In genomic region chr13:40076765-40077362, GRCh38 we compare ENCODE assay signal across 13 cellular contexts.
A peak's percentile ranks its signal among the peaks of the same experiment; 100 is the strongest.
DNase-seq lines count a peak whose midpoint lies in the region; ATAC-seq and TF ChIP-seq lines count a peak whose summit lies in the region.
"Had no signal": no experiment of that assay in that cellular context is flagged by ENCODE, and none has a peak within 500 bp of the region (broad histone marks: within the 10 kb centered on the region; RNA-seq: fewer than 3 reads in every experiment).

No MANE protein-coding gene starts in this region.

- intact Hi-C loops in dendritic cell treated with granulocyte-macrophage colony-stimulating factor and Interleukin-4, amounts not matched to agents 40 ng/mL and 50 ng/mL, for 4 days (cut with micrococcal nuclease) = no loop called here

- no peaks in the 10 kb centered on the region for H3K27me3 ChIP-seq in RWPE2 (ENCODE audit: insufficient read depth, poor library complexity, severe bottlenecking)
- H3K27me3 ChIP-seq: BLaER1 treated with 17β-estradiol and CSF1 and Interleukin-3, amounts not matched to agents 10 nM and 100 nM had no signal

- H3K4me3 Mint-ChIP-seq in dendritic cell treated with granulocyte-macrophage colony-stimulating factor and Interleukin-4, amounts not matched to agents 40 ng/mL and 50 ng/mL, for 4 days = peak overlapping the region; percentile 24
- H3K4me3 Mint-ChIP-seq in memory B cell = no peak overlapping the region
- H3K4me3 Mint-ChIP-seq: CD4-positive, CD25-positive, alpha-beta regulatory T cell had no signal

- no peak for TF ChIP-seq CTCF in HEK293 (tag by site-specific recombination; IDR thresholded peaks at IDR 0.05)
- TF ChIP-seq CTCF in RWPE2 (IDR thresholded peaks at IDR 0.05; ENCODE audit: poor library complexity, severe bottlenecking) = no peak

- H3K27ac ChIP-seq in HEK293 (ENCODE audit: extremely low read depth, low read depth, low read length) = no peak overlapping the region
- H3K27ac ChIP-seq in RWPE2 (ENCODE audit: poor library complexity, severe bottlenecking) = peak overlapping the region; percentile 35
- H3K27ac ChIP-seq: BLaER1 treated with 17β-estradiol and CSF1 and Interleukin-3, amounts not matched to agents 10 nM and 100 nM; HL-60 had no signal

- DNase-seq in RWPE2 (ENCODE audit: low spot score) (no peak), memory B cell (ENCODE audit: low spot score in 2 of 2) (no peak), NCI-H2196 treated with DMSO at 0.1 percent for 48 hours (lab: John Stamatoyannopoulos, UW; ENCODE audit: unreplicated experiment) (no peak)
- no peak for DNase-seq in activated CD4-positive, alpha-beta T cell treated with anti-CD3 and anti-CD28 coated beads for 4 hours
- DNase-seq: ACHN; CD4-positive, CD25-positive, alpha-beta regulatory T cell; DMS53 had no signal

- H3K4me1 ChIP-seq in HEK293 (ENCODE audit: control insufficient read depth, insufficient read depth, low read length) (no peaks in the 10 kb centered on the region), RWPE2 (ENCODE audit: insufficient read depth, poor library complexity, severe bottlenecking) (peaks cover 13% of the 10 kb centered on the region)
- H3K4me1 ChIP-seq: BLaER1 treated with 17β-estradiol and CSF1 and Interleukin-3, amounts not matched to agents 10 nM and 100 nM had no signal

- H3K9me3 ChIP-seq in HEK293 (ENCODE audit: control insufficient read depth, insufficient read depth, low read depth, low read length) = no peaks in the 10 kb centered on the region
- H3K9me3 ChIP-seq in RWPE2 (ENCODE audit: severe bottlenecking) = no peaks in the 10 kb centered on the region
- H3K9me3 ChIP-seq: HAP-1 had no signal

- no peaks in the 10 kb centered on the region for H3K27me3 Mint-ChIP-seq in dendritic cell treated with granulocyte-macrophage colony-stimulating factor and Interleukin-4, amounts not matched to agents 40 ng/mL and 50 ng/mL, for 4 days
- H3K27me3 Mint-ChIP-seq in memory B cell = peaks cover 2% of the 10 kb centered on the region
- H3K27me3 Mint-ChIP-seq: CD4-positive, CD25-positive, alpha-beta regulatory T cell had no signal

- CTCF ChIA-PET in HEK293 (lab: Yijun Ruan, JAX) = interaction anchor here (2.1 kb wide), 1 partner anchor 8 kb away, joined by 15 read pairs; no protein-coding TSS in a partner anchor

- H3K4me3 ChIP-seq in HEK293 (ENCODE audit: low read depth, low read length) = no peak overlapping the region
- H3K4me3 ChIP-seq in RWPE2 (ENCODE audit: severe bottlenecking) = no peak overlapping the region
- H3K4me3 ChIP-seq: BLaER1 treated with 17β-estradiol and CSF1 and Interleukin-3, amounts not matched to agents 10 nM and 100 nM; HAP-1 had no signal

- H3K9me3 Mint-ChIP-seq in dendritic cell treated with granulocyte-macrophage colony-stimulating factor and Interleukin-4, amounts not matched to agents 40 ng/mL and 50 ng/mL, for 4 days = peaks cover 15% of the 10 kb centered on the region
- H3K9me3 Mint-ChIP-seq in memory B cell = peaks cover 1% of the 10 kb centered on the region

- H3K36me3 Mint-ChIP-seq in dendritic cell treated with granulocyte-macrophage colony-stimulating factor and Interleukin-4, amounts not matched to agents 40 ng/mL and 50 ng/mL, for 4 days (ENCODE audit: low read depth) = no peaks in the 10 kb centered on the region
- no peaks in the 10 kb centered on the region for H3K36me3 Mint-ChIP-seq in memory B cell
- H3K36me3 Mint-ChIP-seq: CD4-positive, CD25-positive, alpha-beta regulatory T cell had no signal

- no peak overlapping the region for H3K27ac Mint-ChIP-seq in dendritic cell treated with granulocyte-macrophage colony-stimulating factor and Interleukin-4, amounts not matched to agents 40 ng/mL and 50 ng/mL, for 4 days
- peak overlapping the region; percentile 21 for H3K27ac Mint-ChIP-seq in memory B cell

- ATAC-seq in RWPE2 (ENCODE audit: low read depth) (peak; percentile 51; the same call in 1 of the 3 replicates), memory B cell (ENCODE audit: low read depth) (no peak), SK-N-SH treated with all-trans-retinoic acid at 6 μM for 48 hours (no peak)

- H3K4me1 Mint-ChIP-seq in dendritic cell treated with granulocyte-macrophage colony-stimulating factor and Interleukin-4, amounts not matched to agents 40 ng/mL and 50 ng/mL, for 4 days (ENCODE audit: low read depth) = no peaks in the 10 kb centered on the region
- H3K4me1 Mint-ChIP-seq in memory B cell = peaks cover 8% of the 10 kb centered on the region

- H3K36me3 ChIP-seq in HEK293 (ENCODE audit: control insufficient read depth in 2 of 2, insufficient read depth in 1 of 2, low read length in 2 of 2) (no peaks in the 10 kb centered on the region), RWPE2 (ENCODE audit: low read depth) (no peaks in the 10 kb centered on the region)
- H3K36me3 ChIP-seq: BLaER1 treated with 17β-estradiol and CSF1 and Interleukin-3, amounts not matched to agents 10 nM and 100 nM; HAP-1 had no signal

- POLR2A ChIA-PET in HEK293 (lab: Yijun Ruan, JAX) = no interaction called here

TF ChIP-seq in HEK293, 187 proteins besides CTCF, POLR2A, EP300 and RAD21:
- TF ChIP-seq, protein P1, sequence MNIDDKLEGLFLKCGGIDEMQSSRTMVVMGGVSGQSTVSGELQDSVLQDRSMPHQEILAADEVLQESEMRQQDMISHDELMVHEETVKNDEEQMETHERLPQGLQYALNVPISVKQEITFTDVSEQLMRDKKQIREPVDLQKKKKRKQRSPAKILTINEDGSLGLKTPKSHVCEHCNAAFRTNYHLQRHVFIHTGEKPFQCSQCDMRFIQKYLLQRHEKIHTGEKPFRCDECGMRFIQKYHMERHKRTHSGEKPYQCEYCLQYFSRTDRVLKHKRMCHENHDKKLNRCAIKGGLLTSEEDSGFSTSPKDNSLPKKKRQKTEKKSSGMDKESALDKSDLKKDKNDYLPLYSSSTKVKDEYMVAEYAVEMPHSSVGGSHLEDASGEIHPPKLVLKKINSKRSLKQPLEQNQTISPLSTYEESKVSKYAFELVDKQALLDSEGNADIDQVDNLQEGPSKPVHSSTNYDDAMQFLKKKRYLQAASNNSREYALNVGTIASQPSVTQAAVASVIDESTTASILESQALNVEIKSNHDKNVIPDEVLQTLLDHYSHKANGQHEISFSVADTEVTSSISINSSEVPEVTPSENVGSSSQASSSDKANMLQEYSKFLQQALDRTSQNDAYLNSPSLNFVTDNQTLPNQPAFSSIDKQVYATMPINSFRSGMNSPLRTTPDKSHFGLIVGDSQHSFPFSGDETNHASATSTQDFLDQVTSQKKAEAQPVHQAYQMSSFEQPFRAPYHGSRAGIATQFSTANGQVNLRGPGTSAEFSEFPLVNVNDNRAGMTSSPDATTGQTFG (tag by site-specific recombination; IDR thresholded peaks at IDR 0.05; ENCODE audit: borderline replicate concordance) = no peak
- TF ChIP-seq ZNF174 (tag by site-specific recombination; IDR thresholded peaks at IDR 0.05) (no peak), ZNF248 (tag by site-specific recombination; IDR thresholded peaks at IDR 0.05) (no peak), ZNF366 (tag by site-specific recombination; conservative IDR thresholded peaks at IDR 0.05) (peak; percentile 94)

TF ChIP-seq in SK-N-SH treated with all-trans-retinoic acid at 6 μM for 48 hours, 23 proteins besides CTCF, POLR2A, EP300 and RAD21:
- TF ChIP-seq PPARA (CRISPR knock-in tag; IDR thresholded peaks at IDR 0.05; ENCODE audit: borderline replicate concordance) = no peak
- TF ChIP-seq, protein P2, sequence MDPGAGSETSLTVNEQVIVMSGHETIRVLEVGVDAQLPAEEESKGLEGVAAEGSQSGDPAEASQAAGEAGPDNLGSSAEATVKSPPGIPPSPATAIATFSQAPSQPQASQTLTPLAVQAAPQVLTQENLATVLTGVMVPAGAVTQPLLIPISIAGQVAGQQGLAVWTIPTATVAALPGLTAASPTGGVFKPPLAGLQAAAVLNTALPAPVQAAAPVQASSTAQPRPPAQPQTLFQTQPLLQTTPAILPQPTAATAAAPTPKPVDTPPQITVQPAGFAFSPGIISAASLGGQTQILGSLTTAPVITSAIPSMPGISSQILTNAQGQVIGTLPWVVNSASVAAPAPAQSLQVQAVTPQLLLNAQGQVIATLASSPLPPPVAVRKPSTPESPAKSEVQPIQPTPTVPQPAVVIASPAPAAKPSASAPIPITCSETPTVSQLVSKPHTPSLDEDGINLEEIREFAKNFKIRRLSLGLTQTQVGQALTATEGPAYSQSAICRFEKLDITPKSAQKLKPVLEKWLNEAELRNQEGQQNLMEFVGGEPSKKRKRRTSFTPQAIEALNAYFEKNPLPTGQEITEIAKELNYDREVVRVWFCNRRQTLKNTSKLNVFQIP (CRISPR knock-in tag; IDR thresholded peaks at IDR 0.05; ENCODE audit: borderline replicate concordance, low read depth) = no peak
- no peak for TF ChIP-seq ISL1 (CRISPR knock-in tag; IDR thresholded peaks at IDR 0.05)
- TF ChIP-seq TOX (CRISPR knock-in tag; IDR thresholded peaks at IDR 0.05; ENCODE audit: borderline replicate concordance) = no peak
- no peak for TF ChIP-seq BACH2 (CRISPR knock-in tag; IDR thresholded peaks at IDR 0.05; ENCODE audit: borderline replicate concordance)
- no peak for TF ChIP-seq ESRRG (CRISPR knock-in tag; IDR thresholded peaks at IDR 0.05)
- no peak for TF ChIP-seq ZFP3 (CRISPR knock-in tag; IDR thresholded peaks at IDR 0.05)
TF ChIP-seq in SK-N-SH treated with all-trans-retinoic acid at 6 μM for 48 hours: peak in this region for 0.
